ENCODE assay signal across 17 cellular contexts in genomic region chr20:48578397-48579098, GRCh38.
DNase-seq lines count a peak whose midpoint lies in the region; ATAC-seq, FAIRE-seq and TF ChIP-seq lines count a peak whose summit lies in the region.
"Had no signal": no experiment of that assay in that cellular context is flagged by ENCODE, and none has a peak within 500 bp of the region (broad histone marks: within the 10 kb centered on the region; RNA-seq: fewer than 3 reads in every experiment).

No MANE protein-coding gene starts in this region.

- TF ChIP-seq CTCF in D721Med (IDR thresholded peaks at IDR 0.05; ENCODE audit: insufficient read depth, missing control alignments) (peak; percentile 12), GM12874 (IDR thresholded peaks at IDR 0.05; ENCODE audit: insufficient read depth, low read depth, low read length) (peak; percentile 8; the same call in 1 of the 2 replicates), foreskin keratinocyte (conservative IDR thresholded peaks at IDR 0.05) (peak; percentile 15)

- H3K4me1 ChIP-seq in foreskin keratinocyte = no peaks in the 10 kb centered on the region
- H3K4me1 ChIP-seq: gastrocnemius medialis had no signal

- peaks cover 5% of the 10 kb centered on the region for H3K27me3 ChIP-seq in foreskin keratinocyte

- ATAC-seq in foreskin keratinocyte = no peak
- ATAC-seq: gastrocnemius medialis, Right ventricle myocardium inferior had no signal

- no peak for DNase-seq in D721Med (ENCODE audit: insufficient read length, low spot score)
- DNase-seq in RKO (ENCODE audit: low spot score) = peak; percentile 64
- DNase-seq in foreskin keratinocyte = no peak
- no peak for DNase-seq in EL
- DNase-seq in HPDE6-E6E7 (ENCODE audit: extremely low spot score) = no peak
- DNase-seq in islet precursor cell = no peak
- DNase-seq: activated CD4-positive, alpha-beta memory T cell treated with anti-CD3 and anti-CD28 coated beads, Interleukin-2, amount 10 ng/mL, durations not matched to agents 7 days and 5 days; activated T-cell treated with anti-CD3 and anti-CD28 coated beads, Interleukin-2, amount 50 U/mL, for 1 hour; DMS153; gastrocnemius medialis; NCI-H1436; NCI-H2171; NCI-H774; substantia nigra had no signal

- H3K27ac ChIP-seq in foreskin keratinocyte = no peak overlapping the region
- H3K27ac ChIP-seq: epithelial cell of prostate, gastrocnemius medialis had no signal

- FAIRE-seq in D721Med (lab: Jason Lieb, UNC) = no peak
